ENCODE assay signal across 7 cellular contexts in the genomic region with DNA sequence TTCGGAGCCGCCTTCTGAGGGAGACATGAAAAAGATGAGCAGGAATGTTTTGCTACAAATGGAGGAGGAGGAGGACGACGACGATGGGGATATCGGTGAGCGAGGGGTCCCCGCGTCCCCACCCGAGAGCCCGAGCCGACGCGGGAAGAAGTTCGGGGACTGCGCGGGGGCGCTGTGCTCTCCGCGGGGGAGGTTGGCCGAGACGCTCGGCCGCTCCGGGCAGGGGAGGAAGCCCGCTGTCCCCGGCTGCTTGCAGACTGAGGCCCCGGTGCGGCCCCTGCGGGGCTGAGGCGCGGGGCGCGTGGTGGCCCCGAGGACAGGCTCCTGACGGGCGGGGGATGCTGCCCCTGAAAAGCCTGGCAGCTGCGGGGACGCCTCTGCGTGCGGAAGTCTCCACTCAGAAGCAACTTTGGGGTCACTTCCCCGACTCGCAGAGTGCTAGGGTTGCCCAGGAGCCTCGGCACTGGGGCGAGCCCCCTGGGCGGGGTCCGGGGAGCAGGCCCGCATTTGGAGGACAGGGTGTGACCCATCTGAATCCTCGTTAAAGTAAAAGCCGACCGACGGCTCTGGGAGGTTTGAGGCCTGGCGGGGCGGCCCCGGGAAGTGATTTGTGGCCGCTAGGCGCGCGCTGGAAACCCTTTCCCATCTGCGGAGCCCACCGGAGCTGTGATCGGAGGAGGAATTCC. TPM values are rescaled to one million over a fixed set of nuclear protein-coding genes. Genes with fewer than 3 reads are reported as not detected.
DNase-seq lines count a peak whose midpoint lies in the region; FAIRE-seq and TF ChIP-seq lines count a peak whose summit lies in the region.

No MANE protein-coding gene starts in this region.

- under 1% methylated on average over 51 of the region's 62 CpGs for WGBS in mesenchymal stem cell

- H3K79me2 ChIP-seq in Loucy (ENCODE audit: insufficient read depth, low read length): peaks cover 64% of the 10 kb centered on the region

- H2BK15ac ChIP-seq in mesenchymal stem cell (ENCODE audit: low read depth, poor library complexity, severe bottlenecking): peak overlapping the region; percentile 90

- H3K14ac ChIP-seq in mesenchymal stem cell (ENCODE audit: low read length in 2 of 2): peak overlapping the region in 1 of 2 experiments; percentile 95

- H3K36me3 ChIP-seq in Loucy (ENCODE audit: insufficient read depth, low read length) (no peaks in the 10 kb centered on the region), mesenchymal stem cell (ENCODE audit: control insufficient read depth in 1 of 2, insufficient read depth in 2 of 2, low read depth in 1 of 2, low read length in 2 of 2) (no peaks in the 10 kb centered on the region)

- H3K4me3 ChIP-seq in GM12865 (ENCODE audit: low read depth, low read length) (peak overlapping the region; percentile 76), Loucy (ENCODE audit: low read length, poor library complexity, severe bottlenecking) (peak overlapping the region; percentile 79), mesenchymal stem cell (ENCODE audit: insufficient read depth in 1 of 2, low read depth in 1 of 2, low read length in 2 of 2) (peak overlapping the region; percentile 86 to 98)

- H2BK5ac ChIP-seq in mesenchymal stem cell (ENCODE audit: low read depth, low read length, poor library complexity, severe bottlenecking): peak overlapping the region; percentile 85

- no peak overlapping the region for H2AK5ac ChIP-seq in mesenchymal stem cell (ENCODE audit: low read length, severe bottlenecking)

- H3F3A ChIP-seq in Loucy (ENCODE audit: low read depth): no peaks in the 10 kb centered on the region

- DNase-seq in GM12865 (ENCODE audit: low read depth): peak; percentile 73
- DNase-seq in H54 (ENCODE audit: insufficient read length, low spot score): peak; percentile 19
- peak; percentile 23 for DNase-seq in activated CD4-positive, alpha-beta T cell treated with anti-CD3 and anti-CD28 coated beads, Interleukin-2, amount 50 U/mL, for 1 hour
- DNase-seq in effector CD8-positive, alpha-beta T cell (lab: John Stamatoyannopoulos, UW): peak; percentile 14
- DNase-seq in mesenchymal stem cell: peak; percentile 76
- DNase-seq in stimulated activated CD8-positive, alpha-beta memory T cell treated with anti-CD3 and anti-CD28 coated beads, Interleukin-15, amount 100 ng/mL, for 48 hours (ENCODE audit: low read depth in 2 of 2): peak; percentile 19 to 32

- peak overlapping the region; percentile 85 for H3K27ac ChIP-seq in mesenchymal stem cell (ENCODE audit: low read length, poor library complexity, severe bottlenecking)

- H2BK120ac ChIP-seq in mesenchymal stem cell (ENCODE audit: low read depth, low read length): peak overlapping the region; percentile 98

- H3K9me3 ChIP-seq in Loucy (ENCODE audit: insufficient read depth, low read depth, low read length): no peaks in the 10 kb centered on the region
- no peaks in the 10 kb centered on the region for H3K9me3 ChIP-seq in mesenchymal stem cell (ENCODE audit: control insufficient read depth, low read length)

- no peaks in the 10 kb centered on the region for H3K9me2 ChIP-seq in Loucy (replicated peaks; ENCODE audit: low read depth, low read length)

- H3K23ac ChIP-seq in mesenchymal stem cell (ENCODE audit: low read length in 2 of 2): peak overlapping the region in 1 of 2 experiments; percentile 60

- H3K27me3 ChIP-seq in Loucy (ENCODE audit: insufficient read depth, low read length, poor library complexity, severe bottlenecking) (no peaks in the 10 kb centered on the region), mesenchymal stem cell (ENCODE audit: control insufficient read depth in 1 of 2, insufficient read depth in 1 of 2, low read length in 2 of 2) (no peaks in the 10 kb centered on the region)

- H3K79me1 ChIP-seq in mesenchymal stem cell (replicated peaks; ENCODE audit: low read length, poor library complexity, severe bottlenecking): peaks cover 7% of the 10 kb centered on the region

- peak overlapping the region; percentile 87 for H3K4me2 ChIP-seq in Loucy (ENCODE audit: low read depth, low read length, poor library complexity, severe bottlenecking)
- peak overlapping the region; percentile 88 for H3K4me2 ChIP-seq in mesenchymal stem cell (ENCODE audit: low read length, poor library complexity, severe bottlenecking)

- no peak for FAIRE-seq in H54 (lab: Jason Lieb, UNC)

- peaks cover 47% of the 10 kb centered on the region for H3K4me1 ChIP-seq in Loucy (ENCODE audit: insufficient read depth, low read length, poor library complexity, severe bottlenecking)
- H3K4me1 ChIP-seq in mesenchymal stem cell (ENCODE audit: control insufficient read depth, insufficient read depth, low read depth, low read length): peaks cover 4% of the 10 kb centered on the region

- H3K9ac ChIP-seq in Loucy (ENCODE audit: low read depth, low read length, poor library complexity, severe bottlenecking) (peak overlapping the region; percentile 82), mesenchymal stem cell (ENCODE audit: low read length) (peak overlapping the region; percentile 98)

- peak overlapping the region; percentile 51 to 75 for H3K4ac ChIP-seq in mesenchymal stem cell (ENCODE audit: low read depth in 1 of 2, low read length in 2 of 2)

- peak overlapping the region; percentile 71 to 80 for H3K18ac ChIP-seq in mesenchymal stem cell (ENCODE audit: low read depth in 1 of 2, low read length in 2 of 2)

- H2BK12ac ChIP-seq in mesenchymal stem cell (ENCODE audit: low read length in 2 of 2): peak overlapping the region; percentile 37 to 73

- TF ChIP-seq CTCF in GM12865 (IDR thresholded peaks at IDR 0.05; ENCODE audit: insufficient read depth, low read depth, low read length, missing control alignments) (peak; percentile 30), Loucy (conservative IDR thresholded peaks at IDR 0.05; ENCODE audit: low read length) (peak; percentile 28)

- TF ChIP-seq POLR2A in H54 (IDR thresholded peaks at IDR 0.05; ENCODE audit: low read depth, low read length): no peak

- peaks cover 46% of the 10 kb centered on the region for H4K20me1 ChIP-seq in Loucy (ENCODE audit: insufficient read depth, low read length, poor library complexity, severe bottlenecking)

- peak overlapping the region; percentile 90 for H4K8ac ChIP-seq in mesenchymal stem cell (ENCODE audit: low read length)

- peak overlapping the region; percentile 87 for H2AFZ ChIP-seq in Loucy (ENCODE audit: low read length)
- peak overlapping the region; percentile 47 for H2AFZ ChIP-seq in mesenchymal stem cell (ENCODE audit: low read depth, low read length)

- H4K91ac ChIP-seq in mesenchymal stem cell (ENCODE audit: low read length): peak overlapping the region; percentile 89

RNA-seq across cellular contexts. Expression of a gene that starts 0.5 kb away (rescaled TPM):
- 51.1 TPM for polyA plus RNA-seq in mesenchymal stem cell (2013, experiment 1 of 2)
- 50.0 TPM for polyA plus RNA-seq in mesenchymal stem cell (2013, experiment 2 of 2)

Comparison
In these comparisons a context has a peak if more than half of its experiments do, and no peak if none do; other contexts are left out.
1. Peak in every context shown above with its lines: DNase-seq, H3K4me3 ChIP-seq and H3K27ac ChIP-seq.
2. DNase-seq: peak in every context shown above with its lines; median percentile 76 in mesenchymal stem cell; 73 in GM12865; 26 in stimulated activated CD8-positive, alpha-beta memory T cell treated with anti-CD3 and anti-CD28 coated beads, Interleukin-15, amount 100 ng/mL, for 48 hours; 23 in activated CD4-positive, alpha-beta T cell treated with anti-CD3 and anti-CD28 coated beads, Interleukin-2, amount 50 U/mL, for 1 hour; 19 in H54; 14 in effector CD8-positive, alpha-beta T cell.